13 cellular contexts compared by ENCODE assay signal in genomic region chr12:131487379-131488129, GRCh38.
DNase-seq lines count a peak whose midpoint lies in the region; ATAC-seq, FAIRE-seq and TF ChIP-seq lines count a peak whose summit lies in the region.
"Had no signal": no experiment of that assay in that cellular context is flagged by ENCODE, and none has a peak within 500 bp of the region (broad histone marks: within the 10 kb centered on the region; RNA-seq: fewer than 3 reads in every experiment).

No MANE protein-coding gene starts in this region.

- ATAC-seq in K562, result no peak
- ATAC-seq: CD8-positive, alpha-beta T cell had no signal

- no peaks in the 10 kb centered on the region for H3K9me3 ChIP-seq in MG63
- H3K9me3 ChIP-seq in K562 (replicated peaks; ENCODE audit: control insufficient read depth, insufficient read depth, low read depth, low read length), result no peaks in the 10 kb centered on the region

- CTCF ChIA-PET in K562 (lab: Yijun Ruan, JAX; ENCODE audit: low intra/inter-chr PET ratio) (no interaction called here), HEK293T (lab: Yijun Ruan, JAX) (interaction anchor here (0.7 kb wide), 1 partner anchor 260 kb away, joined by 4 read pairs; no protein-coding TSS in a partner anchor)

- in situ Hi-C loops in K562 (cut with MboI), result no loop called here

- no peaks in the 10 kb centered on the region for H3K79me2 ChIP-seq in K562 (ENCODE audit: control insufficient read depth, insufficient read depth, low read length)

- DNase-seq in CD1c-positive myeloid dendritic cell (ENCODE audit: extremely low spot score) (peak; percentile 13), MG63 (peak; percentile 73), K562 (ENCODE audit: extremely low read depth in 1 of 4, low spot score in 3 of 4) (no peak), occipital lobe (lab: John Stamatoyannopoulos, UW) (peak; percentile 21), GM20000 (ENCODE audit: low spot score) (no peak), COR-L47 (lab: John Stamatoyannopoulos, UW) (no peak), HEK293T (ENCODE audit: extremely low spot score) (no peak)
- DNase-seq in activated CD4-positive, alpha-beta T cell treated with anti-CD3 and anti-CD28 coated beads, Interleukin-2, amount 50 U/mL, for 1 hour, result no peak
- DNase-seq: CD8-positive, alpha-beta T cell; NCI-H187; nephron progenitor cell; T1000 had no signal

- WGBS in K562 (ENCODE audit: insufficient coverage, low coverage, missing lambda C conversion rate), result 0% methylated on average over 9 of the region's 9 CpGs

- H2AFZ ChIP-seq in K562 (ENCODE audit: low read depth, low read length), result no peak overlapping the region

- H3K27ac ChIP-seq in K562 (ENCODE audit: extremely low read depth, low read depth, low read length), result no peak overlapping the region

- TF ChIP-seq RAD21 in K562 (CRISPR knock-in tag; conservative IDR thresholded peaks at IDR 0.05 in 1 of 2, IDR thresholded peaks at IDR 0.05 in 1 of 2), result no peak

- POLR2A ChIA-PET in K562 (lab: Yijun Ruan, JAX), result no interaction called here
- POLR2A ChIA-PET in HEK293T (lab: Yijun Ruan, JAX), result no interaction called here

- BruUV-seq in K562 (replicated peaks; lab: Mats Ljungman, UMichigan), result no TSS peak

- H3K4me3 ChIP-seq in MG63, result no peak overlapping the region
- no peak overlapping the region for H3K4me3 ChIP-seq in K562

- H3K4me1 ChIP-seq in K562 (replicated peaks in 1 of 2; ENCODE audit: control insufficient read depth in 2 of 2, insufficient read depth in 2 of 2, low read length in 2 of 2), result no peaks in the 10 kb centered on the region

- TF ChIP-seq CTCF in K562 (IDR thresholded peaks at IDR 0.05 in 2 of 3, conservative IDR thresholded peaks at IDR 0.05 in 1 of 3; ENCODE audit: insufficient read depth in 2 of 3, low read depth in 1 of 3, low read length in 3 of 3) (no peak), GM20000 (IDR thresholded peaks at IDR 0.05; ENCODE audit: extremely low read depth, missing control alignments) (no peak)

- TF ChIP-seq EP300 in K562 (IDR thresholded peaks at IDR 0.05; ENCODE audit: low read length), result no peak

- H3K27me3 ChIP-seq in MG63, result no peaks in the 10 kb centered on the region
- peaks cover 8 to 34% of the 10 kb centered on the region in 2 experiments; a peak in 4 of 5 replicates for H3K27me3 ChIP-seq in K562 (ENCODE audit: control insufficient read depth in 2 of 2, insufficient read depth in 2 of 2, low read length in 2 of 2)

- H3K9me1 ChIP-seq in K562 (ENCODE audit: control insufficient read depth, insufficient read depth, low read length), result no peaks in the 10 kb centered on the region

- H3K36me3 ChIP-seq in MG63, result no peaks in the 10 kb centered on the region
- no peaks in the 10 kb centered on the region for H3K36me3 ChIP-seq in K562 (ENCODE audit: control insufficient read depth, insufficient read depth, low read length)

- FAIRE-seq in K562 (lab: Jason Lieb, UNC), result no peak
- FAIRE-seq: keratinocyte had no signal

- TF ChIP-seq POLR2A in K562 (conservative IDR thresholded peaks at IDR 0.05), result no peak

- H3K4me2 ChIP-seq in K562 (ENCODE audit: insufficient read depth, low read length), result no peak overlapping the region

- no peaks in the 10 kb centered on the region for H4K20me1 ChIP-seq in K562 (replicated peaks; ENCODE audit: control insufficient read depth, insufficient read depth, low read length)

- H3K9ac ChIP-seq in K562 (ENCODE audit: insufficient read depth in 1 of 2, low read depth in 2 of 2, low read length in 2 of 2), result no peak overlapping the region

- intact Hi-C loops in K562 (cut with micrococcal nuclease), result no loop called here

TF ChIP-seq in K562, 482 proteins besides CTCF, POLR2A, EP300 and RAD21 (continues in another document):
- TF ChIP-seq HSF4 (CRISPR knock-in tag; IDR thresholded peaks at IDR 0.05; ENCODE audit: borderline replicate concordance), result no peak
- no peak for TF ChIP-seq ZNF707 (CRISPR knock-in tag; conservative IDR thresholded peaks at IDR 0.05)
- TF ChIP-seq ZNF316 (IDR thresholded peaks at IDR 0.05), result peak; percentile 40; the same call in 1 of the 2 replicates
- TF ChIP-seq ZBTB9 (CRISPR knock-in tag; IDR thresholded peaks at IDR 0.05), result no peak
- no peak for TF ChIP-seq TCF15 (CRISPR knock-in tag; IDR thresholded peaks at IDR 0.05)
- no peak for TF ChIP-seq MNT (conservative IDR thresholded peaks at IDR 0.05)
- no peak for TF ChIP-seq FOXA1 (IDR thresholded peaks at IDR 0.05; ENCODE audit: borderline replicate concordance)
- TF ChIP-seq MEF2A (IDR thresholded peaks at IDR 0.05; ENCODE audit: control insufficient read depth, low read depth, low read length), result no peak
- peak; percentile 32; the same call in 1 of the 2 replicates for TF ChIP-seq C11orf30 (IDR thresholded peaks at IDR 0.05; ENCODE audit: low read depth)

TF ChIP-seq in HEK293T, 16 proteins besides CTCF, POLR2A, EP300 and RAD21:
- TF ChIP-seq NFRKB (IDR thresholded peaks at IDR 0.05), result no peak
- no peak for TF ChIP-seq L3MBTL2 (conservative IDR thresholded peaks at IDR 0.05)
- TF ChIP-seq ELF4 (IDR thresholded peaks at IDR 0.05), result no peak
- TF ChIP-seq ARNT (IDR thresholded peaks at IDR 0.05), result no peak
- no peak for TF ChIP-seq CTBP1 (IDR thresholded peaks at IDR 0.05; ENCODE audit: borderline replicate concordance)
- no peak for TF ChIP-seq PKNOX1 (IDR thresholded peaks at IDR 0.05)
- no peak for TF ChIP-seq FOXK2 (IDR thresholded peaks at IDR 0.05)
- no peak for TF ChIP-seq FOXA1 (IDR thresholded peaks at IDR 0.05)
- TF ChIP-seq TARDBP (IDR thresholded peaks at IDR 0.05), result no peak
- no peak for TF ChIP-seq ZNF384 (IDR thresholded peaks at IDR 0.05)

Comparison
In these comparisons a context has a peak if more than half of its experiments do, and no peak if none do; other contexts are left out.
1. DNase-seq: peak in CD1c-positive myeloid dendritic cell (single experiment), MG63 (single experiment) and occipital lobe (single experiment); none in K562 (0 of 4), GM20000 (single experiment), COR-L47 (single experiment), activated CD4-positive, alpha-beta T cell treated with anti-CD3 and anti-CD28 coated beads, Interleukin-2, amount 50 U/mL, for 1 hour (single experiment) and HEK293T (single experiment).